12 cellular contexts compared by ENCODE assay signal in genomic region chr19:35039881-35040456, GRCh38. TPM values are rescaled to one million over a fixed set of nuclear protein-coding genes. Genes with fewer than 3 reads are reported as not detected.
DNase-seq lines count a peak whose midpoint lies in the region; ATAC-seq and TF ChIP-seq lines count a peak whose summit lies in the region.
"Had no signal": no experiment of that assay in that cellular context is flagged by ENCODE, and none has a peak within 500 bp of the region (broad histone marks: within the 10 kb centered on the region; RNA-seq: fewer than 3 reads in every experiment).

No MANE protein-coding gene starts in this region.

- H3K9ac ChIP-seq in trophoblast cell (ENCODE audit: low read length) = no peak overlapping the region

- H3K27me3 Mint-ChIP-seq in CD14-positive monocyte (ENCODE audit: low read depth in 3 of 3) = peaks cover 28 to 46% (median 32%) of the 10 kb centered on the region in 3 donors

- intact Hi-C loops in CD14-positive monocyte (cut with micrococcal nuclease) (no loop called here), OCI-LY7 (cut with micrococcal nuclease; ENCODE audit: unreplicated experiment) (no loop called here), esophagus squamous epithelium (cut with DNase I) (no loop called here)

- peak overlapping the region; percentile 80 to 90 for H3K4me3 Mint-ChIP-seq in CD14-positive monocyte

- no peak for DNase-seq in CD14-positive monocyte (ENCODE audit: low spot score)
- no peak for DNase-seq in OCI-LY7 (ENCODE audit: low spot score)
- no peak for DNase-seq in esophagus squamous epithelium (lab: John Stamatoyannopoulos, UW)
- no peak for DNase-seq in trophoblast cell
- DNase-seq in dedifferentiated amniotic fluid mesenchymal stem cell (ENCODE audit: extremely low spot score) = no peak
- DNase-seq in NCI-H69 (lab: John Stamatoyannopoulos, UW) = no peak
- DNase-seq in SJCRH30 = no peak
- DNase-seq: amniotic stem cell, T1000 had no signal

- H3K4me1 ChIP-seq in OCI-LY7 (ENCODE audit: insufficient read depth, low read length, poor library complexity, severe bottlenecking) = peaks cover 8% of the 10 kb centered on the region
- peaks cover 25 to 49% (median 28%) of the 10 kb centered on the region in 3 donors for H3K4me1 ChIP-seq in esophagus squamous epithelium
- peaks cover 13 to 17% of the 10 kb centered on the region in 2 experiments for H3K4me1 ChIP-seq in trophoblast cell (ENCODE audit: control insufficient read depth in 1 of 2, insufficient read depth in 2 of 2, low read length in 2 of 2)
- no peaks in the 10 kb centered on the region for H3K4me1 ChIP-seq in SJCRH30

- peaks cover 13% of the 10 kb centered on the region for H3K79me1 ChIP-seq in trophoblast cell (ENCODE audit: low read length)

- H3K36me3 ChIP-seq in OCI-LY7 (ENCODE audit: insufficient read depth, low read length) (no peaks in the 10 kb centered on the region), esophagus squamous epithelium (no peaks in the 10 kb centered on the region), trophoblast cell (ENCODE audit: control insufficient read depth in 1 of 2, insufficient read depth in 2 of 2, low read length in 2 of 2) (no peaks in the 10 kb centered on the region), SJCRH30 (no peaks in the 10 kb centered on the region)

- H3K9me3 ChIP-seq in OCI-LY7 (ENCODE audit: low read length) (no peaks in the 10 kb centered on the region), esophagus squamous epithelium (no peaks in the 10 kb centered on the region), trophoblast cell (ENCODE audit: insufficient read depth, low read depth, low read length) (peaks cover 3% of the 10 kb centered on the region), SJCRH30 (replicated peaks) (no peaks in the 10 kb centered on the region)

- peak overlapping the region in 1 of 7 donors; percentile 32 for H3K27ac Mint-ChIP-seq in CD14-positive monocyte

- no peak overlapping the region for H2BK12ac ChIP-seq in trophoblast cell (ENCODE audit: low read length)

- H3K27me3 ChIP-seq in esophagus squamous epithelium (peaks cover 0 to 52% (median 0%) of the 10 kb centered on the region in 4 donors), trophoblast cell (ENCODE audit: insufficient read depth, low read length) (no peaks in the 10 kb centered on the region), SJCRH30 (no peaks in the 10 kb centered on the region)

- no peaks in the 10 kb centered on the region for H3K9me2 ChIP-seq in OCI-LY7 (ENCODE audit: insufficient read depth, low read length)

- H2AFZ ChIP-seq in OCI-LY7 (ENCODE audit: low read length) = no peak overlapping the region
- no peak overlapping the region for H2AFZ ChIP-seq in trophoblast cell (ENCODE audit: insufficient read depth, low read length, poor library complexity)

- H4K8ac ChIP-seq in trophoblast cell (ENCODE audit: low read depth, low read length) = no peak overlapping the region

- peaks cover 0 to 7% of the 10 kb centered on the region in 2 donors for H3K36me3 Mint-ChIP-seq in CD14-positive monocyte

- H3K27ac ChIP-seq in OCI-LY7 (ENCODE audit: low read depth, low read length, poor library complexity, severe bottlenecking) (no peak overlapping the region), esophagus squamous epithelium (peak overlapping the region in 3 of 4 donors; percentile 56 to 88 (median 70)), trophoblast cell (ENCODE audit: low read depth, low read length) (no peak overlapping the region), SJCRH30 (no peak overlapping the region)

- peaks cover 0 to 2% (median 0%) of the 10 kb centered on the region in 7 donors for H3K9me3 Mint-ChIP-seq in CD14-positive monocyte

- no peak overlapping the region for H2AK5ac ChIP-seq in trophoblast cell (ENCODE audit: low read length)

- WGBS in esophagus squamous epithelium, 2 donors = 19 to 38% methylated on average over 8 to 9 of the region's 26 CpGs
- WGBS in trophoblast cell (ENCODE audit: extremely low coverage, insufficient coverage, insufficient read length) = no CpG with 5 or more reads among the region's 26 CpGs

- H4K12ac ChIP-seq in trophoblast cell (ENCODE audit: low read depth, low read length) = no peak overlapping the region

- no peak overlapping the region for H3K23ac ChIP-seq in trophoblast cell (ENCODE audit: low read length)

- H2BK5ac ChIP-seq in trophoblast cell (ENCODE audit: low read depth, low read length, poor library complexity) = no peak overlapping the region

- H3K4ac ChIP-seq in trophoblast cell (ENCODE audit: low read depth, low read length) = no peak overlapping the region

- H3K4me2 ChIP-seq in OCI-LY7 (ENCODE audit: low read length) = peak overlapping the region; percentile 11; the same call in 1 of the 2 replicates
- H3K4me2 ChIP-seq in trophoblast cell (ENCODE audit: low read length) = peak overlapping the region; percentile 34

- no TSS peak for BruUV-seq in OCI-LY7 (replicated peaks; lab: Mats Ljungman, UMichigan)

- TF ChIP-seq CTCF in CD14-positive monocyte (IDR thresholded peaks at IDR 0.05) (no peak), OCI-LY7 (conservative IDR thresholded peaks at IDR 0.05; ENCODE audit: low read length) (no peak), esophagus squamous epithelium (IDR thresholded peaks at IDR 0.05) (no peak)

- POLR2A ChIA-PET in OCI-LY7 (lab: Charles Lee) = no interaction called here

- H3K4me1 Mint-ChIP-seq in CD14-positive monocyte = peaks cover 33% of the 10 kb centered on the region

- CTCF ChIA-PET in OCI-LY7 (lab: Charles Lee; ENCODE audit: unreplicated experiment) = no interaction called here

- no peak overlapping the region for H3K14ac ChIP-seq in trophoblast cell (ENCODE audit: low read length)

- H3K4me3 ChIP-seq in OCI-LY7 (ENCODE audit: low read depth, low read length, poor library complexity, severe bottlenecking) = no peak overlapping the region
- H3K4me3 ChIP-seq in esophagus squamous epithelium = peak overlapping the region in 2 of 4 donors; percentile 27 to 52
- H3K4me3 ChIP-seq in trophoblast cell (ENCODE audit: low read depth, low read length) = peak overlapping the region; percentile 15
- H3K4me3 ChIP-seq in SJCRH30 = no peak overlapping the region

- no peak overlapping the region for H3K18ac ChIP-seq in trophoblast cell (ENCODE audit: low read length)

- no peaks in the 10 kb centered on the region for H4K20me1 ChIP-seq in OCI-LY7 (ENCODE audit: insufficient read depth, low read length)

- no peak overlapping the region for H4K91ac ChIP-seq in trophoblast cell (ENCODE audit: low read depth, low read length)

- no peak for ATAC-seq in HG03196 (IDR thresholded peaks at IDR 0.05; ENCODE audit: unreplicated experiment)

- TF ChIP-seq POLR2A in esophagus squamous epithelium (IDR thresholded peaks at IDR 0.05) = no peak

- H3K79me2 ChIP-seq in OCI-LY7 (ENCODE audit: insufficient read depth, low read depth, low read length) = no peaks in the 10 kb centered on the region
- H3K79me2 ChIP-seq in trophoblast cell (ENCODE audit: control insufficient read depth, insufficient read depth, low read length, poor library complexity) = no peaks in the 10 kb centered on the region

- no peak overlapping the region for H2BK120ac ChIP-seq in trophoblast cell (ENCODE audit: insufficient read depth, low read length, poor library complexity)

RNA-seq across cellular contexts. Expression of gene HPN, which starts 1.6 kb away (rescaled TPM):
- not detected for polyA plus RNA-seq in CD14-positive monocyte
- total RNA-seq in OCI-LY7 (2014; rRNA removed; shearing (Covaris generic)) = 0.19 TPM in 1 of 2 replicates, not detected in the other
- total RNA-seq in OCI-LY7 (2022) = 0.17 TPM in 1 of 2 replicates, not detected in the other
- under 1 TPM in 2 of 4 donors, not detected in 2; 0.19 to 0.47 TPM for total RNA-seq in esophagus squamous epithelium
- polyA plus RNA-seq in trophoblast cell (2013) = 4.8 and 4.9 TPM in 2 replicates
- total RNA-seq in SJCRH30 (2014; rRNA removed; shearing (Covaris generic)) = not detected in 2 replicates
- total RNA-seq: M059J had no signal
- polyA plus RNA-seq: fibroblast of lung had no signal

RNA-seq across cellular contexts. Expression of gene SCN1B, which starts 9.7 kb away (rescaled TPM):
- polyA plus RNA-seq in CD14-positive monocyte = under 1 TPM in 1 of 2 donors, not detected in 1; 0.08 TPM
- 0.41 and 0.59 TPM in 2 replicates for total RNA-seq in OCI-LY7 (2014; rRNA removed; shearing (Covaris generic))
- 3.1 and 3.6 TPM in 2 replicates for total RNA-seq in OCI-LY7 (2022)
- total RNA-seq in esophagus squamous epithelium = 1 to 10 TPM in 2 of 4 donors, under 1 TPM in 1, not detected in 1; 0.26 to 5.9 (median 1.2) TPM
- polyA plus RNA-seq in trophoblast cell (2013) = 0.42 and 0.44 TPM in 2 replicates
- total RNA-seq in SJCRH30 (2014; rRNA removed; shearing (Covaris generic)) = 1.2 and 2.3 TPM in 2 replicates

RNA-seq across cellular contexts. Expression of gene GRAMD1A, which starts 39.8 kb away (rescaled TPM):
- polyA plus RNA-seq in CD14-positive monocyte = 10 to 100 TPM in 1 of 2 donors, 1 to 10 TPM in 1; 9.3 to 15.1 TPM
- 67.9 and 84.2 TPM in 2 replicates for total RNA-seq in OCI-LY7 (2014; rRNA removed; shearing (Covaris generic))
- 124 and 133 TPM in 2 replicates for total RNA-seq in OCI-LY7 (2022)
- total RNA-seq in esophagus squamous epithelium = 10 to 100 TPM in 2 of 4 donors, 1 to 10 TPM in 2; 4.6 to 23.3 (median 8.8) TPM
- 48.7 and 50.2 TPM in 2 replicates for polyA plus RNA-seq in trophoblast cell (2013)
- total RNA-seq in SJCRH30 (2014; rRNA removed; shearing (Covaris generic)) = 45.5 and 49.4 TPM in 2 replicates

Comparison
In these comparisons a context has a peak if more than half of its experiments do, and no peak if none do; other contexts are left out.
1. H3K27ac ChIP-seq: peak in esophagus squamous epithelium (3 of 4); none in OCI-LY7 (single experiment), trophoblast cell (single experiment) and SJCRH30 (single experiment).